8 cellular contexts compared by ENCODE assay signal in the genomic region with DNA sequence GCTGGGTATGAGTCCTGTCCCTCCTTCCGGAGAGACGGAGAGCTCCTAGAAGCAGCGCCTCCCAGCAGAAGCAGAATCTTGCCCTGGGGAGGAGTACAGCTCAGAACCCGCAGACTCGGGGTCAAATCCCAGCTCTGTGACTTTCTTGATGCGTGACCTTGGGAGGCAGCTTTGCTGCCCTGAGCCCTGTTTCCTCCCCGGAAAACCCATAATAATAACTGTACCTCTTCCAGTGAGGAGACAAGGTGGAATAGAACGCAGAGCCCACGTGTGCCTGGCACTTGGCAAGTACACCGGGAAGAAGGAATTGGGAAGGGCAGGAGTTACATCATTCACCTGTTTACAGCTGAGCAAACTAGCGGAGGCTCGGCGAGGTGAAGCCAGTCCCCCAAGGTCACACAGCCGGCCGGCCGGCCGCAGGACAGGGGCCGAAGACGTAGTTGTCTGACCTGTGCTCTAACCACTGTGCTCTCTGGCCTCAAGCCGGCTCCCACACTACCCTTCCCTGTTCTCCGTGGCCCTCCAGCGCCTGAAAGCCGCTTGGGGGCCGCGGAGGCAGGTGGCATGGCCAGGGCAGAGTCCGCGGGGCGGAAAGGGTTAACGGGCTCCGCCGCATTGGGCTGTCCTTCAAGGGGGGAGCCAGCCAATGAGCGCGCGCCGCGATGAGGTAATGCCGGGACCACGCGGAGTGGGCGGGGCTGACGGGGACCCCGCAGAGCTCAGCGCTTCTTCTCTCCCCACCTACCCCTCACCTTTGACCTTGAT.
DNase-seq lines count a peak whose midpoint lies in the region; ATAC-seq and TF ChIP-seq lines count a peak whose summit lies in the region.

No MANE protein-coding gene starts in this region.

- no peaks in the 10 kb centered on the region for H3K9me3 Mint-ChIP-seq in T-helper 1 cell treated with Interleukin-12 subunit alpha and Interleukin-12 subunit beta and Interleukin-4 antibody, amounts not matched to agents 30 μg/mL and 1 μg/mL, for 36 hours

- H3K27me3 ChIP-seq in adrenal gland = no peaks in the 10 kb centered on the region
- H3K27me3 ChIP-seq in ovary = no peaks in the 10 kb centered on the region
- H3K27me3 ChIP-seq in testis = no peaks in the 10 kb centered on the region

- H3K27ac ChIP-seq in adrenal gland = peak overlapping the region; percentile 91 to 100 (median 95)
- H3K27ac ChIP-seq in ovary = peak overlapping the region; percentile 96 to 98
- peak overlapping the region; percentile 93 to 94 for H3K27ac ChIP-seq in testis

- H3K36me3 Mint-ChIP-seq in T-helper 1 cell treated with Interleukin-12 subunit alpha and Interleukin-12 subunit beta and Interleukin-4 antibody, amounts not matched to agents 30 μg/mL and 1 μg/mL, for 36 hours (ENCODE audit: low read depth) = peaks cover 24% of the 10 kb centered on the region

- 4 to 19% (median 8%) methylated on average over 13 to 43 of the region's 43 CpGs for WGBS in adrenal gland, 4 donors
- WGBS in ovary, 3 donors = 3 to 6% (median 6%) methylated on average over 43 of the region's 43 CpGs
- 4 to 7% methylated on average over 20 to 43 of the region's 43 CpGs for WGBS in testis, 2 donors

- H3K4me1 ChIP-seq in adrenal gland (replicated peaks in 1 of 2) (peaks cover 43 to 73% of the 10 kb centered on the region in 2 donors), ovary (ENCODE audit: insufficient read depth) (peaks cover 25% of the 10 kb centered on the region), testis (peaks cover 61% of the 10 kb centered on the region)

- ATAC-seq in GM21367 (IDR thresholded peaks at IDR 0.05; ENCODE audit: unreplicated experiment) = no peak

- no peaks in the 10 kb centered on the region for H3K36me3 ChIP-seq in adrenal gland (replicated peaks in 1 of 2)
- no peaks in the 10 kb centered on the region for H3K36me3 ChIP-seq in ovary
- H3K36me3 ChIP-seq in testis (ENCODE audit: low read depth, missing control alignments) = no peaks in the 10 kb centered on the region

- H3K4me1 Mint-ChIP-seq in T-helper 1 cell treated with Interleukin-12 subunit alpha and Interleukin-12 subunit beta and Interleukin-4 antibody, amounts not matched to agents 30 μg/mL and 1 μg/mL, for 36 hours (ENCODE audit: low read depth) = peaks cover 25% of the 10 kb centered on the region

- H3K4me3 Mint-ChIP-seq in T-helper 1 cell treated with Interleukin-12 subunit alpha and Interleukin-12 subunit beta and Interleukin-4 antibody, amounts not matched to agents 30 μg/mL and 1 μg/mL, for 36 hours = peak overlapping the region; percentile 79

- H3K9me3 ChIP-seq in adrenal gland (replicated peaks in 1 of 3) (no peaks in the 10 kb centered on the region), ovary (no peaks in the 10 kb centered on the region), testis (no peaks in the 10 kb centered on the region)

- peak; percentile 49 for TF ChIP-seq EP300 in ovary (IDR thresholded peaks at IDR 0.05)

- peak in 1 of 6 experiments; percentile 14 for TF ChIP-seq CTCF in adrenal gland (IDR thresholded peaks at IDR 0.05)
- no peak for TF ChIP-seq CTCF in ovary (IDR thresholded peaks at IDR 0.05)
- no peak for TF ChIP-seq CTCF in testis (IDR thresholded peaks at IDR 0.05)

- H3K27me3 Mint-ChIP-seq in T-helper 1 cell treated with Interleukin-12 subunit alpha and Interleukin-12 subunit beta and Interleukin-4 antibody, amounts not matched to agents 30 μg/mL and 1 μg/mL, for 36 hours (ENCODE audit: low read depth) = no peaks in the 10 kb centered on the region

- H3K27ac Mint-ChIP-seq in T-helper 1 cell treated with Interleukin-12 subunit alpha and Interleukin-12 subunit beta and Interleukin-4 antibody, amounts not matched to agents 30 μg/mL and 1 μg/mL, for 36 hours = peak overlapping the region; percentile 76

- H3K4me3 ChIP-seq in adrenal gland = peak overlapping the region in 2 of 4 donors; percentile 74 to 79
- peak overlapping the region; percentile 55 for H3K4me3 ChIP-seq in ovary
- peak overlapping the region; percentile 51 to 62 for H3K4me3 ChIP-seq in testis

- TF ChIP-seq POLR2A in adrenal gland (IDR thresholded peaks at IDR 0.05) = peak in 1 of 2 donors; percentile 82
- TF ChIP-seq POLR2A in ovary (IDR thresholded peaks at IDR 0.05) = no peak
- TF ChIP-seq POLR2A in testis (IDR thresholded peaks at IDR 0.05) = no peak

- intact Hi-C loops in adrenal gland (cut with DNase I) (loop anchor here in 1 of 2 donors (5.0 kb wide), 3 partner anchors 52 to 323 kb away; no protein-coding TSS in a partner anchor), cardiac septum (cut with DNase I) (loop anchor here (1.0 to 2.0 kb wide), 3 partner anchors 73 to 354 kb away; no protein-coding TSS in a partner anchor), ovary (cut with DNase I) (loop anchor here (2.0 to 10.0 kb wide), 4 partner anchors 53 to 351 kb away; no protein-coding TSS in a partner anchor), testis (cut with DNase I; ENCODE audit: low total_unique reads) (loop anchor here (10.0 kb wide), 2 partner anchors 109 to 321 kb away; partner anchors contain the start of gene IER5L)

- DNase-seq in GM03348 (ENCODE audit: low spot score) (peak; percentile 98), NCI-H1092 (lab: John Stamatoyannopoulos, UW) (peak; percentile 70), adrenal gland (peak; percentile 95 to 98 (median 96)), cardiac septum (ENCODE audit: low spot score) (peak; percentile 97), ovary (peak; percentile 95 to 98 (median 96)), testis (peak; percentile 97)
